15 cellular contexts compared by ENCODE assay signal in the genomic region with DNA sequence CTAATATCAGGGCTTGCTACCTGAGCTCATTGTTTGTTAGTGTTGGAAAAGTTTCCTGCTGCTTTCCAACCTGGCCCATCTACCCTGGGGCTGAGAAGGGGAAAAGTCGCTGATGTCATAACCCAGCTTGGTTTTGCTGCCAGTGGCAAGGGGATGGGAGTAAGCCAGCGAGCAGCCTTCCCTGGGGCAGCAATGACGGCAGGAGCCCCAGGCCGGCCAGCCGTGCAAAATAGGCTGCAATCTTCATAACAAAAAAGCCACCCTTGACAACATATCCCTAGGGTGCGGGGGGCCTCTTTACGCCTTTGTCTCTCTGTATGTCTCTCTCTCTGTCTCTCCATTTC. TPM values are rescaled to one million over a fixed set of nuclear protein-coding genes. Genes with fewer than 3 reads are reported as not detected.
DNase-seq lines count a peak whose midpoint lies in the region; ATAC-seq and TF ChIP-seq lines count a peak whose summit lies in the region.
"Had no signal": no experiment of that assay in that cellular context is flagged by ENCODE, and none has a peak within 500 bp of the region (broad histone marks: within the 10 kb centered on the region; RNA-seq: fewer than 3 reads in every experiment).

No MANE protein-coding gene starts in this region.

- H2BK15ac ChIP-seq in neuronal stem cell (ENCODE audit: low read length), result no peak overlapping the region

- H3K79me1 ChIP-seq in neuronal stem cell (ENCODE audit: low read depth, low read length), result no peaks in the 10 kb centered on the region

- peak overlapping the region; percentile 82 for H2AFZ ChIP-seq in neuronal stem cell (ENCODE audit: low read length)

- no peak overlapping the region for H2BK5ac ChIP-seq in neuronal stem cell (ENCODE audit: low read length)

- H3K4me3 ChIP-seq in neuronal stem cell (ENCODE audit: low read length in 2 of 2), result no peak overlapping the region

- H3K27ac ChIP-seq in neuronal stem cell (replicated peaks; ENCODE audit: low read length), result no peak overlapping the region

- H3K4me2 ChIP-seq in neuronal stem cell (ENCODE audit: insufficient read depth, low read length, poor library complexity, severe bottlenecking), result no peak overlapping the region

- H2BK120ac ChIP-seq in neuronal stem cell (ENCODE audit: low read depth, low read length), result no peak overlapping the region

- H3K27me3 Mint-ChIP-seq in endothelial cell (ENCODE audit: unreplicated experiment), result peaks cover 4% of the 10 kb centered on the region
- peaks cover 2 to 22% (median 6%) of the 10 kb centered on the region in 5 donors for H3K27me3 Mint-ChIP-seq in naive thymus-derived CD8-positive, alpha-beta T cell

- H3K4ac ChIP-seq in neuronal stem cell (ENCODE audit: low read length), result no peak overlapping the region

- H3K23ac ChIP-seq in neuronal stem cell (ENCODE audit: low read depth, low read length, poor library complexity), result no peak overlapping the region

- H4K91ac ChIP-seq in neuronal stem cell (ENCODE audit: low read depth, low read length, poor library complexity), result no peak overlapping the region

- no peaks in the 10 kb centered on the region for H3K9me3 Mint-ChIP-seq in endothelial cell (ENCODE audit: unreplicated experiment)
- H3K9me3 Mint-ChIP-seq in naive thymus-derived CD8-positive, alpha-beta T cell, result no peaks in the 10 kb centered on the region
- H3K9me3 Mint-ChIP-seq: activated T-helper 1 cell treated with anti-CD3 and anti-CD28 coated beads, Interleukin-12 subunit alpha, Interleukin-12 subunit beta, Interleukin-2, Interleukin-4 antibody, amounts not matched to agents 30 ng/mL and 10 ng/mL and 1 ng/mL, durations not matched to agents 14 hours and 24 hours and 36 hours had no signal

- H3K4me1 ChIP-seq in neuronal stem cell (ENCODE audit: control insufficient read depth in 2 of 2, insufficient read depth in 1 of 2, low read depth in 1 of 2, low read length in 2 of 2), result peaks cover 27 to 35% of the 10 kb centered on the region in 2 donors

- peak overlapping the region; percentile 1 for H3K4me3 Mint-ChIP-seq in endothelial cell (ENCODE audit: unreplicated experiment)
- no peak overlapping the region for H3K4me3 Mint-ChIP-seq in naive thymus-derived CD8-positive, alpha-beta T cell
- H3K4me3 Mint-ChIP-seq: activated T-helper 1 cell treated with anti-CD3 and anti-CD28 coated beads, Interleukin-12 subunit alpha, Interleukin-12 subunit beta, Interleukin-2, Interleukin-4 antibody, amounts not matched to agents 30 ng/mL and 10 ng/mL and 1 ng/mL, durations not matched to agents 14 hours and 24 hours and 36 hours had no signal

- no peak for TF ChIP-seq CTCF in endothelial cell (IDR thresholded peaks at IDR 0.05; ENCODE audit: unreplicated experiment)

- no peak for ATAC-seq in naive thymus-derived CD8-positive, alpha-beta T cell
- ATAC-seq in HG03025 (IDR thresholded peaks at IDR 0.05; ENCODE audit: low FRiP score, unreplicated experiment), result no peak

- POLR2A ChIA-PET in naive thymus-derived CD8-positive, alpha-beta T cell (lab: Charles Lee), result no interaction called here
- POLR2A ChIA-PET in HEK293T (lab: Yijun Ruan, JAX), result interaction anchor here (1.2 to 1.4 kb wide), 2 partner anchors 31 to 33 kb away, joined by 5 read pairs; no protein-coding TSS in a partner anchor

- CTCF ChIA-PET in HEK293T (lab: Yijun Ruan, JAX), result no interaction called here

- H3K4me1 Mint-ChIP-seq in endothelial cell (ENCODE audit: unreplicated experiment), result peaks cover 25% of the 10 kb centered on the region
- H3K4me1 Mint-ChIP-seq in naive thymus-derived CD8-positive, alpha-beta T cell, result no peaks in the 10 kb centered on the region

- no peak overlapping the region for H2AK5ac ChIP-seq in neuronal stem cell (ENCODE audit: low read depth, low read length)

- no peaks in the 10 kb centered on the region for H3K27me3 ChIP-seq in neuronal stem cell (ENCODE audit: control insufficient read depth in 3 of 3, insufficient read depth in 3 of 3, low read depth in 1 of 3, low read length in 3 of 3)
- H3K27me3 ChIP-seq: dorsolateral prefrontal cortex had no signal

- H3K27ac Mint-ChIP-seq in endothelial cell (ENCODE audit: unreplicated experiment), result peak overlapping the region; percentile 28
- no peak overlapping the region for H3K27ac Mint-ChIP-seq in naive thymus-derived CD8-positive, alpha-beta T cell
- H3K27ac Mint-ChIP-seq: activated T-helper 1 cell treated with anti-CD3 and anti-CD28 coated beads, Interleukin-12 subunit alpha, Interleukin-12 subunit beta, Interleukin-2, Interleukin-4 antibody, amounts not matched to agents 30 ng/mL and 10 ng/mL and 1 ng/mL, durations not matched to agents 14 hours and 24 hours and 36 hours had no signal

- no peaks in the 10 kb centered on the region for H3K36me3 Mint-ChIP-seq in endothelial cell (ENCODE audit: low read depth, unreplicated experiment)
- H3K36me3 Mint-ChIP-seq in naive thymus-derived CD8-positive, alpha-beta T cell, result no peaks in the 10 kb centered on the region

- no peak overlapping the region for H4K8ac ChIP-seq in neuronal stem cell (ENCODE audit: low read depth, low read length)

- H3K9ac ChIP-seq in neuronal stem cell (ENCODE audit: low read depth, low read length, poor library complexity), result no peak overlapping the region

- WGBS in neuronal stem cell (ENCODE audit: extremely low coverage in 2 of 2, insufficient read length in 2 of 2, insufficient replicate concordance in 1 of 2), 2 donors, result no CpG with 5 or more reads among the region's 7 CpGs

- DNase-seq in ELF-1 (ENCODE audit: low read depth, low spot score) (peak; percentile 94), NCI-H526 treated with DMSO at 0.1 percent for 48 hours (lab: John Stamatoyannopoulos, UW) (peak; percentile 78), endothelial cell (ENCODE audit: low spot score) (peak; percentile 7), neuronal stem cell (ENCODE audit: low spot score) (no peak), GM19240 (ENCODE audit: insufficient read length, low spot score) (no peak), HEK293T (ENCODE audit: extremely low spot score) (no peak)
- no peak for DNase-seq in naive thymus-derived CD8-positive, alpha-beta T cell
- DNase-seq: activated CD4-positive, alpha-beta T cell treated with anti-CD3 and anti-CD28 coated beads, Interleukin-2, amount 50 U/mL, for 4 hours; HCEC 1CT; kidney; NCI-H1048 had no signal

- peak overlapping the region; percentile 33 for H3K18ac ChIP-seq in neuronal stem cell (ENCODE audit: low read length)

- no peaks in the 10 kb centered on the region for H3K36me3 ChIP-seq in neuronal stem cell (replicated peaks in 1 of 2; ENCODE audit: control insufficient read depth in 2 of 2, insufficient read depth in 2 of 2, low read length in 2 of 2)

- no peaks in the 10 kb centered on the region for H3K9me3 ChIP-seq in neuronal stem cell (replicated peaks in 1 of 2; ENCODE audit: control insufficient read depth in 2 of 2, insufficient read depth in 1 of 2, low read depth in 1 of 2, low read length in 2 of 2)

- H2BK12ac ChIP-seq in neuronal stem cell (ENCODE audit: low read length), result no peak overlapping the region

- no peak overlapping the region for H3K14ac ChIP-seq in neuronal stem cell (ENCODE audit: low read length)

TF ChIP-seq in HEK293T, 16 proteins besides CTCF, POLR2A, EP300 and RAD21:
- TF ChIP-seq L3MBTL2 (conservative IDR thresholded peaks at IDR 0.05) (no peak), ELF4 (IDR thresholded peaks at IDR 0.05) (no peak), SUZ12 (IDR thresholded peaks at IDR 0.05) (no peak), ARNT (IDR thresholded peaks at IDR 0.05) (no peak), CTBP1 (IDR thresholded peaks at IDR 0.05; ENCODE audit: borderline replicate concordance) (no peak), FOXA1 (IDR thresholded peaks at IDR 0.05) (no peak), LEF1 (IDR thresholded peaks at IDR 0.05; ENCODE audit: borderline replicate concordance) (no peak), FOXM1 (IDR thresholded peaks at IDR 0.05; ENCODE audit: borderline replicate concordance) (no peak), NFRKB (IDR thresholded peaks at IDR 0.05) (no peak), TARDBP (IDR thresholded peaks at IDR 0.05) (no peak), BHLHE40 (IDR thresholded peaks at IDR 0.05; ENCODE audit: borderline replicate concordance) (no peak), ZNF384 (IDR thresholded peaks at IDR 0.05) (no peak), FOXK2 (IDR thresholded peaks at IDR 0.05) (no peak), SP1 (IDR thresholded peaks at IDR 0.05) (no peak), HDGF (IDR thresholded peaks at IDR 0.05; ENCODE audit: borderline replicate concordance) (no peak)
- TF ChIP-seq, protein P1, sequence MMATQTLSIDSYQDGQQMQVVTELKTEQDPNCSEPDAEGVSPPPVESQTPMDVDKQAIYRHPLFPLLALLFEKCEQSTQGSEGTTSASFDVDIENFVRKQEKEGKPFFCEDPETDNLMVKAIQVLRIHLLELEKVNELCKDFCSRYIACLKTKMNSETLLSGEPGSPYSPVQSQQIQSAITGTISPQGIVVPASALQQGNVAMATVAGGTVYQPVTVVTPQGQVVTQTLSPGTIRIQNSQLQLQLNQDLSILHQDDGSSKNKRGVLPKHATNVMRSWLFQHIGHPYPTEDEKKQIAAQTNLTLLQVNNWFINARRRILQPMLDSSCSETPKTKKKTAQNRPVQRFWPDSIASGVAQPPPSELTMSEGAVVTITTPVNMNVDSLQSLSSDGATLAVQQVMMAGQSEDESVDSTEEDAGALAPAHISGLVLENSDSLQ (IDR thresholded peaks at IDR 0.05), result no peak

RNA-seq across cellular contexts. Expression of a gene that starts 30.1 kb away (rescaled TPM):
- 1.8 TPM for total RNA-seq in endothelial cell (ENCODE audit: unreplicated experiment)
- polyA plus RNA-seq in neuronal stem cell (2013, experiment 1 of 2), result 5.6 TPM
- polyA plus RNA-seq in neuronal stem cell (2013, experiment 2 of 2), result 5.1 TPM
- total RNA-seq in naive thymus-derived CD8-positive, alpha-beta T cell, result not detected
- polyA plus RNA-seq in naive thymus-derived CD8-positive, alpha-beta T cell, result under 1 TPM in 2 of 3 donors, not detected in 1; 0.34 to 0.49 TPM
- total RNA-seq: activated T-helper 1 cell treated with anti-CD3 and anti-CD28 coated beads, Interleukin-12 subunit alpha, Interleukin-12 subunit beta, Interleukin-2, Interleukin-4 antibody, amounts not matched to agents 30 ng/mL and 10 ng/mL and 1 ng/mL, durations not matched to agents 14 hours and 24 hours and 36 hours; T-helper 2 cell treated with Interferon-gamma antibody and Interleukin-4, amounts not matched to agents 100 ng/mL and 5 ng/mL, for 36 hours had no signal

Comparison
In these comparisons a context has a peak if more than half of its experiments do, and no peak if none do; other contexts are left out.
1. DNase-seq: peak in ELF-1 (single experiment), NCI-H526 treated with DMSO at 0.1 percent for 48 hours (single experiment) and endothelial cell (single experiment); none in neuronal stem cell (single experiment), naive thymus-derived CD8-positive, alpha-beta T cell (0 of 10), GM19240 (single experiment) and HEK293T (single experiment).